ENCODE assay signal across 8 cellular contexts in genomic region chr6:28941681-28942448, GRCh38. TPM values are rescaled to one million over a fixed set of nuclear protein-coding genes. Genes with fewer than 3 reads are reported as not detected.
DNase-seq lines count a peak whose midpoint lies in the region; ATAC-seq lines count a peak whose summit lies in the region.

No MANE protein-coding gene starts in this region.

- H3K4me3 ChIP-seq in BLaER1 treated with 17β-estradiol and CSF1 and Interleukin-3, amounts not matched to agents 10 nM and 100 nM = peak overlapping the region; percentile 63 to 82 (median 74)
- H3K4me3 ChIP-seq in naive thymus-derived CD4-positive, alpha-beta T cell (ENCODE audit: low read length) = peak overlapping the region; percentile 82

- no peaks in the 10 kb centered on the region for H3K27me3 ChIP-seq in BLaER1 treated with 17β-estradiol and CSF1 and Interleukin-3, amounts not matched to agents 10 nM and 100 nM
- no peaks in the 10 kb centered on the region for H3K27me3 ChIP-seq in naive thymus-derived CD4-positive, alpha-beta T cell (ENCODE audit: control insufficient read depth in 2 of 2, insufficient read depth in 2 of 2, low read length in 2 of 2)

- H3K4me1 Mint-ChIP-seq in IgD-negative memory B cell = peaks cover 26 to 46% (median 36%) of the 10 kb centered on the region in 3 donors
- peaks cover 49% of the 10 kb centered on the region for H3K4me1 Mint-ChIP-seq in central memory CD8-positive, alpha-beta T cell
- H3K4me1 Mint-ChIP-seq in naive thymus-derived CD4-positive, alpha-beta T cell = peaks cover 34 to 65% (median 54%) of the 10 kb centered on the region in 7 donors

- H3K4me3 Mint-ChIP-seq in IgD-negative memory B cell = peak overlapping the region; percentile 88 to 92 (median 90)
- peak overlapping the region; percentile 93 for H3K4me3 Mint-ChIP-seq in central memory CD8-positive, alpha-beta T cell
- H3K4me3 Mint-ChIP-seq in naive thymus-derived CD4-positive, alpha-beta T cell = peak overlapping the region; percentile 86 to 99 (median 92)

- CTCF ChIA-PET in naive thymus-derived CD4-positive, alpha-beta T cell (lab: Charles Lee) = interaction anchor here (1.2 to 2.4 kb wide), 2 partner anchors 79 to 104 kb away, joined by 4 to 16 read pairs; no protein-coding TSS in a partner anchor

- ATAC-seq in central memory CD8-positive, alpha-beta T cell (replicated peaks; ENCODE audit: extremely low read depth, poor library complexity, severe bottlenecking) = no peak
- ATAC-seq in naive thymus-derived CD4-positive, alpha-beta T cell = no peak
- no peak for ATAC-seq in HG02763 (IDR thresholded peaks at IDR 0.05; ENCODE audit: unreplicated experiment)
- ATAC-seq in HG03469 (IDR thresholded peaks at IDR 0.05; ENCODE audit: unreplicated experiment) = no peak

- peak overlapping the region; percentile 91 to 97 (median 96) for H3K27ac Mint-ChIP-seq in IgD-negative memory B cell
- peak overlapping the region; percentile 98 for H3K27ac Mint-ChIP-seq in central memory CD8-positive, alpha-beta T cell (ENCODE audit: low read depth)
- peak overlapping the region; percentile 90 to 99 (median 94) for H3K27ac Mint-ChIP-seq in naive thymus-derived CD4-positive, alpha-beta T cell

- H4K20me1 ChIP-seq in BLaER1 treated with 17β-estradiol and CSF1 and Interleukin-3, amounts not matched to agents 10 nM and 100 nM = no peaks in the 10 kb centered on the region

- H3K36me3 ChIP-seq in BLaER1 treated with 17β-estradiol and CSF1 and Interleukin-3, amounts not matched to agents 10 nM and 100 nM = no peaks in the 10 kb centered on the region
- H3K36me3 ChIP-seq in naive thymus-derived CD4-positive, alpha-beta T cell (ENCODE audit: control insufficient read depth in 2 of 3, insufficient read depth in 3 of 3, low read length in 3 of 3) = no peaks in the 10 kb centered on the region

- H3K36me3 Mint-ChIP-seq in IgD-negative memory B cell = no peaks in the 10 kb centered on the region
- H3K36me3 Mint-ChIP-seq in central memory CD8-positive, alpha-beta T cell (ENCODE audit: insufficient read depth) = peaks cover 49% of the 10 kb centered on the region
- H3K36me3 Mint-ChIP-seq in naive thymus-derived CD4-positive, alpha-beta T cell = peaks cover 0 to 7% (median 0%) of the 10 kb centered on the region in 5 donors

- peak overlapping the region; percentile 78 to 92 (median 83) for H3K4me2 ChIP-seq in BLaER1 treated with 17β-estradiol and CSF1 and Interleukin-3, amounts not matched to agents 10 nM and 100 nM

- H3K9me3 Mint-ChIP-seq in IgD-negative memory B cell = peaks cover 0 to 4% (median 1%) of the 10 kb centered on the region in 3 donors
- no peaks in the 10 kb centered on the region for H3K9me3 Mint-ChIP-seq in central memory CD8-positive, alpha-beta T cell
- peaks cover 0 to 31% (median 0%) of the 10 kb centered on the region in 11 donors for H3K9me3 Mint-ChIP-seq in naive thymus-derived CD4-positive, alpha-beta T cell

- DNase-seq in central memory CD8-positive, alpha-beta T cell (ENCODE audit: low spot score in 2 of 2) = no peak
- DNase-seq in naive thymus-derived CD4-positive, alpha-beta T cell = no peak
- DNase-seq in LoVo (ENCODE audit: low spot score) = no peak
- no peak for DNase-seq in T-helper 9 cell

- POLR2A ChIA-PET in naive thymus-derived CD4-positive, alpha-beta T cell (lab: Charles Lee) = interaction anchor here (0.6 to 11.3 kb wide), 15 partner anchors 10 to 1794 kb away, joined by 3 to 125 read pairs (median 6); partner anchors contain the start of gene TRIM27

- H3K9me3 ChIP-seq in BLaER1 treated with 17β-estradiol and CSF1 and Interleukin-3, amounts not matched to agents 10 nM and 100 nM (replicated peaks in 1 of 11) = no peaks in the 10 kb centered on the region
- no peaks in the 10 kb centered on the region for H3K9me3 ChIP-seq in naive thymus-derived CD4-positive, alpha-beta T cell (ENCODE audit: control insufficient read depth in 2 of 3, low read length in 3 of 3)

- peak overlapping the region in 8 of 11 experiments; percentile 21 to 83 (median 75); a peak in 15 of 22 replicates for H3K27ac ChIP-seq in BLaER1 treated with 17β-estradiol and CSF1 and Interleukin-3, amounts not matched to agents 10 nM and 100 nM
- H3K27ac ChIP-seq in naive thymus-derived CD4-positive, alpha-beta T cell (ENCODE audit: low read depth, low read length) = peak overlapping the region; percentile 60

- peaks cover 19 to 38% (median 32%) of the 10 kb centered on the region in 10 experiments for H3K4me1 ChIP-seq in BLaER1 treated with 17β-estradiol and CSF1 and Interleukin-3, amounts not matched to agents 10 nM and 100 nM
- peaks cover 22 to 29% of the 10 kb centered on the region in 2 donors for H3K4me1 ChIP-seq in naive thymus-derived CD4-positive, alpha-beta T cell (ENCODE audit: control insufficient read depth in 2 of 2, insufficient read depth in 2 of 2, low read length in 2 of 2)

- peak overlapping the region in 10 of 11 experiments; percentile 71 to 81 (median 76); a peak in 19 of 22 replicates for H3K9ac ChIP-seq in BLaER1 treated with 17β-estradiol and CSF1 and Interleukin-3, amounts not matched to agents 10 nM and 100 nM

- peaks cover 2% of the 10 kb centered on the region for H3K27me3 Mint-ChIP-seq in IgD-negative memory B cell
- H3K27me3 Mint-ChIP-seq in central memory CD8-positive, alpha-beta T cell = no peaks in the 10 kb centered on the region
- H3K27me3 Mint-ChIP-seq in naive thymus-derived CD4-positive, alpha-beta T cell = peaks cover 0 to 9% (median 0%) of the 10 kb centered on the region in 5 donors

- intact Hi-C loops in naive thymus-derived CD4-positive, alpha-beta T cell (cut with micrococcal nuclease) = loop anchor here (1.0 to 10.0 kb wide), 17 partner anchors 18 to 1767 kb away; partner anchors contain the start of genes TRIM27 (in 1 of the 2) and ZNF184 (in 1 of the 2)

RNA-seq across cellular contexts. Expression of gene TRIM27, which starts 18.1 kb away (rescaled TPM):
- polyA plus RNA-seq in IgD-negative memory B cell = 60.1 TPM
- total RNA-seq in naive thymus-derived CD4-positive, alpha-beta T cell = 10 to 100 TPM; 22.9 to 93.9 (median 67.5) TPM
- polyA plus RNA-seq in naive thymus-derived CD4-positive, alpha-beta T cell = 10 to 100 TPM; 53.0 to 82.2 TPM
